9 cellular contexts compared by ENCODE assay signal in the genomic region with DNA sequence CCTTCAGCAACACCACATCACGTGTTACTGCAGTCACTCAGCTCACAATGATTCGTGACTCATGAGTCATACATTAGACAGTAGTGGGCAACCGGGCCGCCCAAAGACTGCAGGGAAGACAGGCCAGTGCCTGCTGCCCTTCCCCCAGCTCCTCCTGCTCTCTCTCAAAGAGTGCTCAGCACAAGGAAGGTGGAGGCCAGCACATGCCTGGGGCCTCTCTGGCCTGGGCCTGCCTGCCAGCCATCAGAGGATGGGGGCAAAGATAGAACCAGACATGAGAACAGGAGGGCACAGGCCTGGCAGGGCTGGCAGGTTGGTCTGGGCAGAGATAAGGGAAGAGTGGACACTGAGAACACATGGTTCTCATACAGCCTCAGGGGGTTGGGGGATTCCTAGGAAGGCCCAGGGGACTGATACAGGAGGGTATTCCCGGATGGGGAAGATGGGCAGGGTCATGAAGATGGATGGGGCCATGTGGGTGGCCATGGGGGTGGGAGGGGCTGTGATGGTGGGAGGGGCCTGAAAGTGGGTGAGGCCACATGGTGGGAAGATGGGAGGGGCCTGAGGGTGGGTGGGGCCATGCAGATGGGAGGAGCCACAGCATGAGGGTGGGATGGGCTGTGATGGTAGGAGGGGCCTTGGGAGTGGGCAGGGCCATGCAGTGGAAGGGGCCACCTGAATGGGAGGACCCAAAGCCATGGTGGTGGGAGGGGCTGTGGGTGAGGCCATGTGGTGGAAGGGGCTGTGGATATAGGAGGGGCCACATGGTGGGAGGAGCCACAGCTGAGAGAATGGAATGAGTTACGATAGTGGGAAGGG. TPM values are rescaled to one million over a fixed set of nuclear protein-coding genes. Genes with fewer than 3 reads are reported as not detected.
DNase-seq lines count a peak whose midpoint lies in the region; ATAC-seq, FAIRE-seq and TF ChIP-seq lines count a peak whose summit lies in the region.
"Had no signal": no experiment of that assay in that cellular context is flagged by ENCODE, and none has a peak within 500 bp of the region (broad histone marks: within the 10 kb centered on the region; RNA-seq: fewer than 3 reads in every experiment).

No MANE protein-coding gene starts in this region.

- DNase-seq in AG09309 (ENCODE audit: low read depth) (peak; percentile 55), GM12892 (ENCODE audit: insufficient read length) (peak; percentile 52), Panc1 (ENCODE audit: low read depth, low spot score) (peak; percentile 18), neural progenitor cell (ENCODE audit: low spot score) (peak; percentile 45), DMS153 treated with DMSO at 0.1 percent for 48 hours (lab: John Stamatoyannopoulos, UW; ENCODE audit: unreplicated experiment) (no peak)
- peak; percentile 7 for DNase-seq in effector CD8-positive, alpha-beta T cell (lab: John Stamatoyannopoulos, UW)
- no peak for DNase-seq in activated CD8-positive, alpha-beta memory T cell treated with anti-CD3 and anti-CD28 coated beads for 24 hours
- DNase-seq: gastrocnemius medialis had no signal

- TF ChIP-seq CTCF in AG09309 (IDR thresholded peaks at IDR 0.05; ENCODE audit: control insufficient read depth, insufficient read depth, low read depth, low read length, missing control alignments) (no peak), Panc1 (IDR thresholded peaks at IDR 0.05) (no peak), neural progenitor cell (IDR thresholded peaks at IDR 0.05) (no peak)

- H3K27me3 Mint-ChIP-seq in neural progenitor cell (ENCODE audit: insufficient read depth, low read depth) = peaks cover 9% of the 10 kb centered on the region

- no peak for TF ChIP-seq POLR2A in GM12892 (IDR thresholded peaks at IDR 0.05; ENCODE audit: low read depth, low read length)

- no peaks in the 10 kb centered on the region for H3F3A ChIP-seq in neural progenitor cell (ENCODE audit: low read depth)

- H3K27ac ChIP-seq in Panc1 (ENCODE audit: low read length) (no peak overlapping the region), neural progenitor cell (no peak overlapping the region)

- CTCF ChIA-PET in Panc1 (lab: Charles Lee) = interaction anchor here (0.5 to 0.6 kb wide), 2 partner anchors 13 to 42 kb away, joined by 4 to 5 read pairs; no protein-coding TSS in a partner anchor

- no peak overlapping the region for H3K9ac ChIP-seq in neural progenitor cell

- H3K4me1 Mint-ChIP-seq in neural progenitor cell = peaks cover 7% of the 10 kb centered on the region

- no peaks in the 10 kb centered on the region for H4K20me1 ChIP-seq in neural progenitor cell (ENCODE audit: low read depth)

- H3K9me3 Mint-ChIP-seq in neural progenitor cell = no peaks in the 10 kb centered on the region

- no peak overlapping the region for H2AFZ ChIP-seq in neural progenitor cell (replicated peaks)

- ATAC-seq in Panc1 = peak; percentile 75
- ATAC-seq in GM18868 (IDR thresholded peaks at IDR 0.05; ENCODE audit: unreplicated experiment) = no peak

- POLR2A ChIA-PET in Panc1 (lab: Charles Lee) = no interaction called here

- BruUV-seq in Panc1 (replicated peaks; lab: Mats Ljungman, UMichigan) = no TSS peak

- H3K27ac Mint-ChIP-seq in neural progenitor cell = peak overlapping the region; percentile 42

- H3K9me3 ChIP-seq in Panc1 (ENCODE audit: control insufficient read depth, insufficient read depth, low read depth, low read length) (no peaks in the 10 kb centered on the region), neural progenitor cell (ENCODE audit: low read depth) (no peaks in the 10 kb centered on the region)
- H3K9me3 ChIP-seq: gastrocnemius medialis had no signal

- intact Hi-C loops in Panc1 (cut with micrococcal nuclease; ENCODE audit: unreplicated experiment) = no loop called here

- H3K4me3 ChIP-seq in AG09309 (ENCODE audit: control insufficient read depth, low read depth, low read length) (no peak overlapping the region), Panc1 (ENCODE audit: low read depth in 2 of 2, low read length in 2 of 2) (no peak overlapping the region), neural progenitor cell (no peak overlapping the region)
- H3K4me3 ChIP-seq: gastrocnemius medialis had no signal

- H3K4me1 ChIP-seq in Panc1 (ENCODE audit: control insufficient read depth, insufficient read depth, low read length) (no peaks in the 10 kb centered on the region), neural progenitor cell (peaks cover 2% of the 10 kb centered on the region)
- H3K4me1 ChIP-seq: gastrocnemius medialis had no signal

- in situ Hi-C loops in Panc1 (cut with HindIII; ENCODE audit: low pct_unique_long_range_greater_than_20kb, low sequenced_read_pairs) = no loop called here

- FAIRE-seq in GM12892 (lab: Jason Lieb, UNC) = no peak

- H3K4me2 ChIP-seq in neural progenitor cell = no peak overlapping the region

- H3K27me3 ChIP-seq in Panc1 (ENCODE audit: control insufficient read depth, insufficient read depth, low read length) (no peaks in the 10 kb centered on the region), neural progenitor cell (no peaks in the 10 kb centered on the region)
- H3K27me3 ChIP-seq: gastrocnemius medialis had no signal

- H3K36me3 ChIP-seq in Panc1 (ENCODE audit: control insufficient read depth, insufficient read depth, low read length) (no peaks in the 10 kb centered on the region), neural progenitor cell (no peaks in the 10 kb centered on the region)
- H3K36me3 ChIP-seq: gastrocnemius medialis had no signal

- H3K4me3 Mint-ChIP-seq in neural progenitor cell = no peak overlapping the region

- no peaks in the 10 kb centered on the region for H3K79me2 ChIP-seq in neural progenitor cell (ENCODE audit: low read depth)

- peaks cover 3% of the 10 kb centered on the region for H3K36me3 Mint-ChIP-seq in neural progenitor cell

RNA-seq across cellular contexts. Expression of gene KATNB1, which starts 29.0 kb away (rescaled TPM):
- 16.3 TPM for polyA plus RNA-seq in GM12892 (2012; ENCODE audit: missing spikeins)
- total RNA-seq in Panc1 (2021; ENCODE audit: unreplicated experiment) = 8.1 TPM
- 13.4 TPM for polyA plus RNA-seq in Panc1 (2012; ENCODE audit: insufficient read length)
- total RNA-seq in neural progenitor cell (ENCODE audit: low replicate concordance) = 33.5 and 48.2 TPM in 2 replicates

RNA-seq across cellular contexts. Expression of gene KIFC3, which starts 37.7 kb away (rescaled TPM):
- 0.38 TPM for polyA plus RNA-seq in GM12892 (2012; ENCODE audit: missing spikeins)
- total RNA-seq in Panc1 (2021; ENCODE audit: unreplicated experiment) (51.5 TPM), neural progenitor cell (ENCODE audit: low replicate concordance) (0.28 and 1.6 TPM in 2 replicates)
- 79.0 TPM for polyA plus RNA-seq in Panc1 (2012; ENCODE audit: insufficient read length)

Comparison
In these comparisons a context has a peak if more than half of its experiments do, and no peak if none do; other contexts are left out.
1. DNase-seq: peak in AG09309 (single experiment), GM12892 (single experiment), Panc1 (single experiment), effector CD8-positive, alpha-beta T cell (single experiment) and neural progenitor cell (single experiment); none in DMS153 treated with DMSO at 0.1 percent for 48 hours (single experiment) and activated CD8-positive, alpha-beta memory T cell treated with anti-CD3 and anti-CD28 coated beads for 24 hours (single experiment).
2. RNA of gene KIFC3, which starts 37.7 kb away (total RNA-seq): 51.5 TPM in Panc1 (single experiment); 0.28 to 1.6 TPM in neural progenitor cell; every median in the first group is over 10 times any median in the second.